28 cellular contexts compared by ENCODE assay signal in genomic region chr11:74116719-74117118, GRCh38.
"Had no signal": no experiment of that assay in that cellular context is flagged by ENCODE, and none has a peak within 500 bp of the region (broad histone marks: within the 10 kb centered on the region; RNA-seq: fewer than 3 reads in every experiment).

No MANE protein-coding gene starts in this region.

- ATAC-seq: activated CD8-positive, alpha-beta T cell treated with anti-CD3 and anti-CD28 coated beads, Interleukin-2, amount 10 ng/mL, durations not matched to agents 7 days and 5 days; PC-3; Right ventricle myocardium inferior had no signal

- H3K27ac Mint-ChIP-seq: activated CD4-positive, alpha-beta T cell treated with anti-CD3 and anti-CD28 coated beads, Interleukin-2, amount 10 ng/mL, durations not matched to agents 7 days and 5 days; activated CD8-positive, alpha-beta T cell treated with anti-CD3 and anti-CD28 coated beads, Interleukin-2, amount 10 ng/mL, durations not matched to agents 7 days and 5 days; activated naive CD4-positive, alpha-beta T cell treated with anti-CD3 and anti-CD28 coated beads, Interleukin-2, amount 50 U/mL, for 24 hours; activated naive CD8-positive, alpha-beta T cell treated with anti-CD3 and anti-CD28 coated beads, Interleukin-2, amount 10 ng/mL, durations not matched to agents 7 days and 5 days; activated T-cell treated with anti-CD3 and anti-CD28 coated beads, Interleukin-2, amount 50 U/mL, for 24 hours; activated T-helper 2 cell treated with anti-CD3 and anti-CD28 coated beads, Interferon-gamma antibody, Interleukin-2, Interleukin-4, amounts not matched to agents 10 μg/mL and 5 μg/mL and 100 μg/mL, durations not matched to agents 14 hours and 24 hours and 36 hours had no signal

- H3K4me1 Mint-ChIP-seq: activated CD4-positive, alpha-beta T cell treated with anti-CD3 and anti-CD28 coated beads, Interleukin-2, amount 10 ng/mL, durations not matched to agents 7 days and 5 days; central memory CD8-positive, alpha-beta T cell had no signal

- H3K4me3 ChIP-seq: ascending aorta, cardiac muscle cell, Peyer's patch had no signal

- H3K9me3 ChIP-seq: ascending aorta, Peyer's patch had no signal

- H3K27me3 ChIP-seq: ascending aorta, cardiac muscle cell, Peyer's patch had no signal

- H3K4me1 ChIP-seq: ascending aorta, Peyer's patch had no signal

- H3K4me3 Mint-ChIP-seq: activated CD4-positive, alpha-beta T cell treated with anti-CD3 and anti-CD28 coated beads, Interleukin-2, amount 10 ng/mL, durations not matched to agents 7 days and 5 days; activated CD8-positive, alpha-beta T cell treated with anti-CD3 and anti-CD28 coated beads, Interleukin-2, amount 10 ng/mL, durations not matched to agents 7 days and 5 days; activated naive CD4-positive, alpha-beta T cell treated with anti-CD3 and anti-CD28 coated beads, Interleukin-2, amount 50 U/mL, for 24 hours; activated naive CD8-positive, alpha-beta T cell treated with anti-CD3 and anti-CD28 coated beads, Interleukin-2, amount 10 ng/mL, durations not matched to agents 7 days and 5 days; activated T-cell treated with anti-CD3 and anti-CD28 coated beads, Interleukin-2, amount 50 U/mL, for 24 hours; central memory CD8-positive, alpha-beta T cell had no signal

- H3K9me3 Mint-ChIP-seq: activated T-cell treated with anti-CD3 and anti-CD28 coated beads, Interleukin-2, amount 50 U/mL, for 24 hours; central memory CD8-positive, alpha-beta T cell had no signal

- H3K27me3 Mint-ChIP-seq: activated CD4-positive, alpha-beta T cell treated with anti-CD3 and anti-CD28 coated beads, Interleukin-2, amount 10 ng/mL, durations not matched to agents 7 days and 5 days; activated naive CD4-positive, alpha-beta T cell treated with anti-CD3 and anti-CD28 coated beads, Interleukin-2, amount 50 U/mL, for 24 hours; activated naive CD8-positive, alpha-beta T cell treated with anti-CD3 and anti-CD28 coated beads, Interleukin-2, amount 10 ng/mL, durations not matched to agents 7 days and 5 days; activated T-cell treated with anti-CD3 and anti-CD28 coated beads, Interleukin-2, amount 50 U/mL, for 24 hours; central memory CD8-positive, alpha-beta T cell had no signal

- H3K9ac ChIP-seq: KMS-11 had no signal

- H3K4me2 ChIP-seq: KMS-11 had no signal

- DNase-seq: activated CD4-positive, alpha-beta T cell treated with anti-CD3 and anti-CD28 coated beads, Interleukin-2, amount 10 ng/mL, durations not matched to agents 7 days and 5 days; activated CD4-positive, alpha-beta T cell treated with anti-CD3 and anti-CD28 coated beads, Interleukin-2, amount 50 U/mL, for 48 hours; activated CD8-positive, alpha-beta T cell treated with anti-CD3 and anti-CD28 coated beads, Interleukin-2, amount 10 ng/mL, durations not matched to agents 7 days and 5 days; activated gamma-delta T cell; activated naive CD4-positive, alpha-beta T cell treated with Interleukin-2 at 50 U/mL for 16 hours; activated naive CD8-positive, alpha-beta T cell treated with anti-CD3 and anti-CD28 coated beads, Interleukin-2, amount 10 ng/mL, durations not matched to agents 7 days and 5 days; activated T-cell treated with anti-CD3 and anti-CD28 coated beads, Interleukin-2, amount 50 U/mL, for 24 hours; amygdala; MM.1S; MV-4-11; NCI-H1092; NCI-H1436 treated with DMSO at 0.1 percent for 48 hours; NCI-H1694 treated with DMSO at 0.1 percent for 48 hours; NCI-H2029; NCI-H345; NCI-H524 treated with DMSO at 0.1 percent for 48 hours; PC-3; Peyer's patch; SIG-M5; T1000 had no signal

- H3K27ac ChIP-seq: ascending aorta, cardiac muscle cell, KMS-11, Peyer's patch, RWPE1 had no signal
